11 cellular contexts compared by ENCODE assay signal in genomic region chr10:13219685-13220670, GRCh38. TPM values are rescaled to one million over a fixed set of nuclear protein-coding genes. Genes with fewer than 3 reads are reported as not detected.
A peak's percentile ranks its signal among the peaks of the same experiment; 100 is the strongest.
DNase-seq lines count a peak whose midpoint lies in the region; ATAC-seq, FAIRE-seq and TF ChIP-seq lines count a peak whose summit lies in the region.
"Had no signal": no experiment of that assay in that cellular context is flagged by ENCODE, and none has a peak within 500 bp of the region (broad histone marks: within the 10 kb centered on the region; RNA-seq: fewer than 3 reads in every experiment).

No MANE protein-coding gene starts in this region.

- no peak overlapping the region for H3K4me3 ChIP-seq in colonic mucosa
- H3K4me3 ChIP-seq in small intestine (ENCODE audit: low read depth in 1 of 2, low read length in 2 of 2), result no peak overlapping the region
- no peak overlapping the region for H3K4me3 ChIP-seq in right cardiac atrium (ENCODE audit: low read length)
- H3K4me3 ChIP-seq: BLaER1, testis had no signal

- no peak for FAIRE-seq in small intestine (lab: Jason Lieb, UNC)
- FAIRE-seq: islet of Langerhans had no signal

- DNase-seq in NCI-H82 (lab: John Stamatoyannopoulos, UW) (peak; percentile 42), NCI-H82 treated with DMSO at 0.1 percent for 48 hours (lab: John Stamatoyannopoulos, UW; ENCODE audit: unreplicated experiment) (no peak), M059J (ENCODE audit: low read depth) (peak; percentile 15), colonic mucosa (peak; percentile 20), small intestine (peak; percentile 42), H4 (ENCODE audit: low spot score) (no peak), right cardiac atrium (no peak)
- DNase-seq: testis had no signal

- ATAC-seq in GM21717 (IDR thresholded peaks at IDR 0.05; ENCODE audit: unreplicated experiment) (no peak), right cardiac atrium (no peak)

- intact Hi-C loops in colonic mucosa (cut with DNase I) (no loop called here), right cardiac atrium (cut with DNase I) (no loop called here)

- H3K4me1 ChIP-seq in colonic mucosa (no peaks in the 10 kb centered on the region), small intestine (ENCODE audit: control insufficient read depth in 2 of 2, insufficient read depth in 1 of 2, low read depth in 1 of 2, low read length in 1 of 2) (no peaks in the 10 kb centered on the region), right cardiac atrium (ENCODE audit: control insufficient read depth, insufficient read depth, low read length) (no peaks in the 10 kb centered on the region)
- H3K4me1 ChIP-seq: testis had no signal

- no peak for TF ChIP-seq CTCF in colonic mucosa (IDR thresholded peaks at IDR 0.05)

- H3K27ac ChIP-seq in colonic mucosa (no peak overlapping the region), small intestine (ENCODE audit: low read depth in 1 of 2, low read length in 1 of 2) (no peak overlapping the region), right cardiac atrium (ENCODE audit: low read length) (no peak overlapping the region)
- H3K27ac ChIP-seq: BLaER1, testis had no signal

- H3K27me3 ChIP-seq in colonic mucosa (no peaks in the 10 kb centered on the region), small intestine (ENCODE audit: control insufficient read depth in 2 of 2, insufficient read depth in 2 of 2, low read length in 2 of 2) (no peaks in the 10 kb centered on the region), right cardiac atrium (ENCODE audit: control insufficient read depth, insufficient read depth) (no peaks in the 10 kb centered on the region)
- H3K27me3 ChIP-seq: BLaER1, testis had no signal

- no peaks in the 10 kb centered on the region for H3K9me3 ChIP-seq in colonic mucosa
- H3K9me3 ChIP-seq in small intestine (ENCODE audit: control insufficient read depth, low read depth), result no peaks in the 10 kb centered on the region
- no peaks in the 10 kb centered on the region for H3K9me3 ChIP-seq in right cardiac atrium (ENCODE audit: control insufficient read depth, low read length)
- H3K9me3 ChIP-seq: BLaER1, testis had no signal

- H3K36me3 ChIP-seq in colonic mucosa (no peaks in the 10 kb centered on the region), small intestine (ENCODE audit: control insufficient read depth in 2 of 2, insufficient read depth in 2 of 2, low read length in 2 of 2) (no peaks in the 10 kb centered on the region)

- H3K9ac ChIP-seq in colonic mucosa (ENCODE audit: low read depth in 2 of 2, low read length in 2 of 2), result no peak overlapping the region
- H3K9ac ChIP-seq: BLaER1 had no signal

- 68 to 72% (median 71%) methylated on average over 12 of the region's 12 CpGs for WGBS in small intestine, 3 donors
- 62% methylated on average over 12 of the region's 12 CpGs for WGBS in right cardiac atrium

RNA-seq across cellular contexts. Expression of gene UCMA, which starts 14.2 kb away (rescaled TPM):
- not detected in 2 replicates for total RNA-seq in M059J (2014; rRNA removed; shearing (Covaris generic))
- total RNA-seq in colonic mucosa (not detected), right cardiac atrium (not detected)
- polyA plus RNA-seq in small intestine (not detected), right cardiac atrium (not detected)
- not detected in 2 replicates for total RNA-seq in H4 (2014; rRNA removed; shearing (Covaris generic))

RNA-seq across cellular contexts. Expression of gene MCM10, which starts 58.6 kb away (rescaled TPM):
- 9.4 and 11.6 TPM in 2 replicates for total RNA-seq in M059J (2014; rRNA removed; shearing (Covaris generic))
- total RNA-seq in colonic mucosa, result 10 to 100 TPM in 1 of 2 donors, 1 to 10 TPM in 1; 2.4 to 21.0 TPM
- 1 to 10 TPM in 1 of 3 donors, under 1 TPM in 1, not detected in 1; 0.22 to 1.9 TPM for polyA plus RNA-seq in small intestine
- total RNA-seq in H4 (2014; rRNA removed; shearing (Covaris generic)), result 15.1 and 17.7 TPM in 2 replicates
- under 1 TPM in 3 of 4 donors, not detected in 1; 0.23 to 0.35 (median 0.33) TPM for total RNA-seq in right cardiac atrium
- 0.07 TPM for polyA plus RNA-seq in right cardiac atrium

Comparison
In these comparisons a context has a peak if more than half of its experiments do, and no peak if none do; other contexts are left out.
1. DNase-seq: peak in NCI-H82 (single experiment), M059J (single experiment), colonic mucosa (single experiment) and small intestine (single experiment); none in NCI-H82 treated with DMSO at 0.1 percent for 48 hours (single experiment), H4 (single experiment) and right cardiac atrium (0 of 3).